In the genomic region with DNA sequence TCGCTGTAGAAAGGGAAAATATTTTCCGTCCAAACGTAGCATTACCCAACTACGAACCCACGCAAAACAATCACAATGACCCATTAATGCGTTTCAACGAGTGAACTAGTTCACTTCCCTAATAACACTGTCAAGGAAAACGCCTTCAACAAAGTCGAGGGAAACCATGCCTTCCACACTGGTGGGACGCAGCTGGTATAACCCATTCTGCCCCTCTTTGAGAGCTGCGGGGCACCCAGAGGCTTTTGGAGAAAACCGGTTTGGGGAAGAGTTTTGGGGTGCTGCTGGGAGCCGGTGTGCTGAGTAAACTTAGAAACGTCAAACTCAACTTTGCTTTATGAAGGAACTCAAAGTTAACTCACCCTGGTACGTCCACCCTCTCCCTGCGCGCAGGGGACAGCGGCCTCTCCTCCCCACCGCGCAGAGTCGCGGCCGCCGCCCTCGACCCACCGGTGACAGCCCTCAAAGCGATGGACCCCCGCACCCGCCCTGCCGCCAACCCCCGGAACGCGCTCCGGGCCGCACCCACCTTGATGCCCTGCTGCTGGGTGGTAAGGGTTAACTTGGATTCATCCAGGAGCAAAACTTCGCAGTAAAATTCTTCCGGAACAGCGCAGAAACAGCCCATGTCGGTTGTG, we compare ENCODE assay signal across 8 cellular contexts. TPM values are rescaled to one million over a fixed set of nuclear protein-coding genes. Genes with fewer than 3 reads are reported as not detected.
A peak's percentile ranks its signal among the peaks of the same experiment; 100 is the strongest.
DNase-seq lines count a peak whose midpoint lies in the region; ATAC-seq, FAIRE-seq and TF ChIP-seq lines count a peak whose summit lies in the region.

No MANE protein-coding gene starts in this region.

- H2BK20ac ChIP-seq in H1 (ENCODE audit: low read length) = no peak overlapping the region

- H3K4me1 ChIP-seq in NT2/D1 (ENCODE audit: insufficient read depth, insufficient read length) (no peaks in the 10 kb centered on the region), H1 (replicated peaks in 1 of 4; ENCODE audit: control insufficient read depth in 3 of 4, insufficient read depth in 4 of 4, low read length in 3 of 4) (peaks cover 0 to 10% (median under 1%) of the 10 kb centered on the region in 4 experiments; a peak in 2 of 7 replicates), mucosa of stomach (ENCODE audit: control insufficient read depth, insufficient read depth, low read length) (no peaks in the 10 kb centered on the region)

- H3K23me2 ChIP-seq in H1 (ENCODE audit: low read depth, low read length) = peaks cover 10% of the 10 kb centered on the region

- no peak overlapping the region for H2BK15ac ChIP-seq in H1 (ENCODE audit: low read length)

- no peak overlapping the region for H3K56ac ChIP-seq in H1 (replicated peaks; ENCODE audit: insufficient read length, low read depth, low read length)

- no peak overlapping the region for H2BK5ac ChIP-seq in H1 (ENCODE audit: low read depth, low read length)

- no peak for TF ChIP-seq POLR2A in H1 (IDR thresholded peaks at IDR 0.05; ENCODE audit: control extremely low read depth in 1 of 2, low read depth in 2 of 2, low read length in 2 of 2)

- H3K14ac ChIP-seq in H1 (ENCODE audit: insufficient read length) = no peak overlapping the region

- H3K9ac ChIP-seq in NT2/D1 (ENCODE audit: insufficient read length, low read depth) = peak overlapping the region; percentile 77
- no peak overlapping the region for H3K9ac ChIP-seq in H1 (replicated peaks in 1 of 4; ENCODE audit: extremely low read depth in 1 of 4, low read depth in 3 of 4, low read length in 3 of 4)
- H3K9ac ChIP-seq in mucosa of stomach (ENCODE audit: low read length) = peak overlapping the region; percentile 55

- FAIRE-seq in H1 (lab: Jason Lieb, UNC) = no peak

- ATAC-seq in GM21529 (IDR thresholded peaks at IDR 0.05; ENCODE audit: unreplicated experiment) = no peak

- no peak overlapping the region for H2BK120ac ChIP-seq in H1 (replicated peaks; ENCODE audit: low read depth, low read length)

- H3K36me3 ChIP-seq in NT2/D1 (ENCODE audit: insufficient read depth, insufficient read length, low read length) = no peaks in the 10 kb centered on the region
- no peaks in the 10 kb centered on the region for H3K36me3 ChIP-seq in H1 (ENCODE audit: control insufficient read depth in 2 of 4, insufficient read depth in 4 of 4, low read length in 3 of 4)
- H3K36me3 ChIP-seq in mucosa of stomach (ENCODE audit: control insufficient read depth, insufficient read depth, low read length) = no peaks in the 10 kb centered on the region

- CTCF ChIA-PET in H1 (lab: Charles Lee; ENCODE audit: partially characterized antibody) = interaction anchor here (0.8 to 8.7 kb wide), 30 partner anchors 8 to 273 kb away, joined by 3 to 77 read pairs (median 10); no protein-coding TSS in a partner anchor

- H3K18ac ChIP-seq in H1 (ENCODE audit: extremely low read depth, low read length) = no peak overlapping the region; the same call in 1 of the 2 replicates

- H3K4me3 ChIP-seq in NT2/D1 (ENCODE audit: insufficient read length, low read depth) (peak overlapping the region; percentile 73), H1 (ENCODE audit: extremely low read depth in 1 of 4, insufficient read depth in 2 of 4, low read depth in 3 of 4, low read length in 4 of 4) (peak overlapping the region; percentile 60 to 88 (median 80)), mucosa of stomach (ENCODE audit: low read length) (peak overlapping the region; percentile 21)

- H3K4ac ChIP-seq in H1 (replicated peaks; ENCODE audit: insufficient read length, low read depth, low read length) = no peak overlapping the region

- H2AK5ac ChIP-seq in H1 (ENCODE audit: low read depth, low read length) = no peak overlapping the region

- no peak for TF ChIP-seq CTCF in H1 (IDR thresholded peaks at IDR 0.05; ENCODE audit: control extremely low read depth in 1 of 3, insufficient read depth in 1 of 3, low read depth in 1 of 3, low read length in 3 of 3)

- H3K9me3 ChIP-seq in NT2/D1 (ENCODE audit: insufficient read depth, low read length) (no peaks in the 10 kb centered on the region), H1 (ENCODE audit: insufficient read depth in 2 of 2, low read depth in 1 of 2, low read length in 1 of 2) (no peaks in the 10 kb centered on the region), mucosa of stomach (ENCODE audit: control insufficient read depth, low read length) (no peaks in the 10 kb centered on the region)

- H3K27me3 ChIP-seq in NT2/D1 (ENCODE audit: insufficient read depth, insufficient read length) (peaks cover 49% of the 10 kb centered on the region), H1 (replicated peaks in 1 of 4; ENCODE audit: control insufficient read depth in 3 of 4, extremely low read depth in 1 of 4, insufficient read depth in 3 of 4, low read length in 3 of 4) (peaks cover 5 to 43% (median 23%) of the 10 kb centered on the region in 4 experiments), mucosa of stomach (ENCODE audit: control insufficient read depth, insufficient read depth, low read length) (no peaks in the 10 kb centered on the region)

- H3K79me2 ChIP-seq in H1 (ENCODE audit: control insufficient read depth in 1 of 2, insufficient read depth in 2 of 2, low read length in 2 of 2) = no peaks in the 10 kb centered on the region

- H3K23ac ChIP-seq in H1 (ENCODE audit: insufficient read length) = no peak overlapping the region

- H4K5ac ChIP-seq in H1 (ENCODE audit: insufficient read length, low read depth, low read length) = no peak overlapping the region

- no peak overlapping the region for H4K91ac ChIP-seq in H1 (replicated peaks; ENCODE audit: insufficient read length, low read length)

- H3K79me1 ChIP-seq in H1 (ENCODE audit: low read depth, low read length) = no peaks in the 10 kb centered on the region

- H3K4me2 ChIP-seq in H1 (ENCODE audit: insufficient read depth in 1 of 2, low read depth in 2 of 2, low read length in 2 of 2) = peak overlapping the region; percentile 94 to 96

- peaks cover 0 to 2% of the 10 kb centered on the region in 2 experiments for H4K20me1 ChIP-seq in H1 (replicated peaks in 1 of 2; ENCODE audit: control insufficient read depth in 1 of 2, insufficient read depth in 2 of 2, low read length in 2 of 2)

- POLR2A ChIA-PET in H1 (lab: Charles Lee; ENCODE audit: partially characterized antibody) = interaction anchor here (4.2 to 4.4 kb wide), 2 partner anchors 252 to 257 kb away, joined by 20 to 24 read pairs; no protein-coding TSS in a partner anchor

- DNase-seq in DMS53 (lab: John Stamatoyannopoulos, UW) (peak; percentile 49), NT2/D1 (ENCODE audit: low read depth, low spot score) (no peak), H1 (ENCODE audit: low read depth in 1 of 2, low spot score in 2 of 2) (no peak), COLO668 (lab: John Stamatoyannopoulos, UW; ENCODE audit: unreplicated experiment) (no peak), NCI-H1436 treated with DMSO at 0.1 percent for 48 hours (lab: John Stamatoyannopoulos, UW) (no peak)
- no peak for DNase-seq in activated effector memory CD4-positive, alpha-beta T cell treated with Interleukin-2 at 50 U/mL for 16 hours

- peak overlapping the region; percentile 35; the same call in 1 of the 2 replicates for H4K8ac ChIP-seq in H1 (ENCODE audit: extremely low read depth, insufficient read depth, low read length)

- TF ChIP-seq RAD21 in H1 (IDR thresholded peaks at IDR 0.05 in 1 of 2, conservative IDR thresholded peaks at IDR 0.05 in 1 of 2; ENCODE audit: low read depth in 2 of 2, low read length in 2 of 2) = no peak

- H3K27ac ChIP-seq in H1 (ENCODE audit: low read depth, low read length) = no peak overlapping the region

- no peak for TF ChIP-seq EP300 in H1 (IDR thresholded peaks at IDR 0.05; ENCODE audit: borderline replicate concordance in 1 of 2, low read depth in 2 of 2, low read length in 2 of 2)

- WGBS in H1 (ENCODE audit: extremely low coverage in 1 of 2, insufficient coverage in 1 of 2, insufficient read length in 1 of 2, insufficient replicate concordance in 2 of 2, low coverage in 1 of 2, low lambda C conversion rate in 2 of 2, missing lambda C conversion rate in 1 of 2), 2 experiments = 4% methylated on average over 34 of the region's 39 CpGs; no CpG with 5 or more reads in 1 of the 2 experiments

- no peak overlapping the region for H2AFZ ChIP-seq in H1 (ENCODE audit: low read length)

- H2BK12ac ChIP-seq in H1 (ENCODE audit: low read depth, low read length) = no peak overlapping the region

TF ChIP-seq in H1, 55 proteins besides CTCF, POLR2A, EP300 and RAD21 (continues in another document):
- no peak for TF ChIP-seq CBX5 (IDR thresholded peaks at IDR 0.05; ENCODE audit: low read depth, low read length)
- no peak for TF ChIP-seq KDM5A (IDR thresholded peaks at IDR 0.05; ENCODE audit: low read length)
- TF ChIP-seq, protein P1, sequence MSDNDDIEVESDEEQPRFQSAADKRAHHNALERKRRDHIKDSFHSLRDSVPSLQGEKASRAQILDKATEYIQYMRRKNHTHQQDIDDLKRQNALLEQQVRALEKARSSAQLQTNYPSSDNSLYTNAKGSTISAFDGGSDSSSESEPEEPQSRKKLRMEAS (IDR thresholded peaks at IDR 0.05) = no peak
- TF ChIP-seq RBBP5 (IDR thresholded peaks at IDR 0.05; ENCODE audit: borderline replicate concordance, low read depth, low read length) = no peak
- no peak for TF ChIP-seq YY1 (IDR thresholded peaks at IDR 0.05; ENCODE audit: low read depth, low read length)
- no peak for TF ChIP-seq SAP30 (IDR thresholded peaks at IDR 0.05; ENCODE audit: insufficient read depth, insufficient replicate concordance, low read length)
- peak; percentile 65 for TF ChIP-seq EZH2 (IDR thresholded peaks at IDR 0.05; ENCODE audit: low read depth, low read length, severe bottlenecking)
- TF ChIP-seq, protein P2, sequence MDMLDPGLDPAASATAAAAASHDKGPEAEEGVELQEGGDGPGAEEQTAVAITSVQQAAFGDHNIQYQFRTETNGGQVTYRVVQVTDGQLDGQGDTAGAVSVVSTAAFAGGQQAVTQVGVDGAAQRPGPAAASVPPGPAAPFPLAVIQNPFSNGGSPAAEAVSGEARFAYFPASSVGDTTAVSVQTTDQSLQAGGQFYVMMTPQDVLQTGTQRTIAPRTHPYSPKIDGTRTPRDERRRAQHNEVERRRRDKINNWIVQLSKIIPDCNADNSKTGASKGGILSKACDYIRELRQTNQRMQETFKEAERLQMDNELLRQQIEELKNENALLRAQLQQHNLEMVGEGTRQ (IDR thresholded peaks at IDR 0.05; ENCODE audit: low read length) = no peak
- TF ChIP-seq NRF1 (IDR thresholded peaks at IDR 0.05; ENCODE audit: low read depth, low read length) = no peak
- TF ChIP-seq TAF7 (optimal IDR thresholded peaks at IDR 0.05; ENCODE audit: borderline replicate concordance, low read depth, low read length) = no peak

RNA-seq across cellular contexts. Expression of a gene that starts 0.5 kb away (rescaled TPM):
- total RNA-seq in H1 (2021; fragmentation: NEBNext Ultra II Directional; extraction: Animal tissue kit (Norgen Biotek cat#: 25700)) = 4.6 and 6.1 TPM in 2 replicates
- 1.1 and 1.6 TPM in 2 replicates for polyA plus RNA-seq in H1 (2011; rRNA removed)
- 1.9 TPM for polyA plus RNA-seq in H1 (2011; cell fraction: cytosol; rRNA removed)
- polyA plus RNA-seq in H1 (2011; cell fraction: nucleus; rRNA removed) = 0.91 TPM
- 2.3 to 3.3 TPM (median 2.6 TPM) in 4 replicates for polyA plus RNA-seq in H1 (2012, experiment 1 of 2)
- polyA plus RNA-seq in H1 (2012, experiment 2 of 2) = 0.83 TPM
- polyA plus RNA-seq in H1 (2013, experiment 1 of 2) = 3.4 TPM
- 3.2 TPM for polyA plus RNA-seq in H1 (2013, experiment 2 of 2)
- polyA minus RNA-seq in H1 (2011; rRNA and poly(A)+ RNA removed) = 4.1 and 5.4 TPM in 2 replicates
- 2.3 TPM for polyA minus RNA-seq in H1 (2011; cell fraction: cytosol; rRNA and poly(A)+ RNA removed)
- 13.5 TPM for polyA minus RNA-seq in H1 (2011; cell fraction: nucleus; rRNA and poly(A)+ RNA removed)

Comparison
In these comparisons a context has a peak if more than half of its experiments do, and no peak if none do; other contexts are left out.
1. H3K4me3 ChIP-seq: peak in every context shown above with its lines; median percentile 80 in H1; 73 in NT2/D1; 21 in mucosa of stomach.
2. H3K9ac ChIP-seq: peak in NT2/D1 (single experiment) and mucosa of stomach (single experiment); none in H1 (0 of 4).